ENCODE assay signal across 17 cellular contexts in the genomic region with DNA sequence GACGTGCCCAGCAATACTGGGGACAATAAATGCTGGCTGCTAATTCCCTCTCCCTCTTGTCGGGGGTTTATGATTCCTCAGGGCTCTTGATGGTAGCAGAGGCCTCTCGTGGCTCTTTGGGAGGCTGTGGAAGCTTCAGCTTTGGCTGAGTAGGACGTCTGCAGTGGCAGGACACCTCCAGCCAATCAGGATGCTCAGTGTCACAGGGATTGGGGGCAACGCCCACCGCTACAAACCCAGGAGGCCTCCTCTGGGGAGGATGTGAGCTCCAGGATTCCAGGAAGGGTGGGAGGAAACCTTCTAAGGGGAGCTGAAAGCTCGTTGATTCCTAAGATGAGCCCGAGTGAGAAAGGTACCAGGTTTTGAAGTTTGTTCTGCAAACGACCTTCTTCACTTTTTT. TPM values are rescaled to one million over a fixed set of nuclear protein-coding genes. Genes with fewer than 3 reads are reported as not detected.
A peak's percentile ranks its signal among the peaks of the same experiment; 100 is the strongest.
DNase-seq lines count a peak whose midpoint lies in the region; ATAC-seq and TF ChIP-seq lines count a peak whose summit lies in the region.
"Had no signal": no experiment of that assay in that cellular context is flagged by ENCODE, and none has a peak within 500 bp of the region (broad histone marks: within the 10 kb centered on the region; RNA-seq: fewer than 3 reads in every experiment).

No MANE protein-coding gene starts in this region.

- H2BK12ac ChIP-seq in mesenchymal stem cell (ENCODE audit: low read length in 2 of 2) = no peak overlapping the region

- H2BK120ac ChIP-seq in mesenchymal stem cell (ENCODE audit: low read depth, low read length) = no peak overlapping the region

- H3K4me3 Mint-ChIP-seq in WTC11 (no peak overlapping the region), natural killer cell (no peak overlapping the region), T-helper 17 cell (no peak overlapping the region)
- H3K4me3 Mint-ChIP-seq: CD4-positive, CD25-positive, alpha-beta regulatory T cell; HFFc6 had no signal

- no peak overlapping the region for H3K18ac ChIP-seq in mesenchymal stem cell (ENCODE audit: low read depth in 1 of 2, low read length in 2 of 2)

- no peak overlapping the region for H2BK15ac ChIP-seq in mesenchymal stem cell (ENCODE audit: low read depth, poor library complexity, severe bottlenecking)

- CTCF ChIA-PET in WTC11 (lab: Charles Lee) = interaction anchor here (0.8 to 1.9 kb wide), 6 partner anchors 8 to 229 kb away, joined by 3 to 9 read pairs (median 3); partner anchors contain the start of gene SLC52A3

- ATAC-seq in WTC11 = peak; percentile 93
- no peak for ATAC-seq in natural killer cell
- no peak for ATAC-seq in T-helper 17 cell
- ATAC-seq: HepG2 had no signal

- H2BK5ac ChIP-seq in mesenchymal stem cell (ENCODE audit: low read depth, low read length, poor library complexity, severe bottlenecking) = no peak overlapping the region

- H4K8ac ChIP-seq in mesenchymal stem cell (ENCODE audit: low read length) = no peak overlapping the region

- no peaks in the 10 kb centered on the region for H3K79me1 ChIP-seq in mesenchymal stem cell (replicated peaks; ENCODE audit: low read length, poor library complexity, severe bottlenecking)

- H3K4ac ChIP-seq in mesenchymal stem cell (ENCODE audit: low read depth in 1 of 2, low read length in 2 of 2) = no peak overlapping the region

- TF ChIP-seq CTCF in WTC11 (IDR thresholded peaks at IDR 0.05) = no peak
- TF ChIP-seq CTCF in GM20000 (IDR thresholded peaks at IDR 0.05; ENCODE audit: extremely low read depth, missing control alignments) = no peak
- no peak for TF ChIP-seq CTCF in natural killer cell (IDR thresholded peaks at IDR 0.05)

- no peaks in the 10 kb centered on the region for H3K9me3 ChIP-seq in T-helper 17 cell (ENCODE audit: control insufficient read depth, low read length, poor library complexity, severe bottlenecking)
- no peaks in the 10 kb centered on the region for H3K9me3 ChIP-seq in mesenchymal stem cell (ENCODE audit: control insufficient read depth, low read length)
- H3K9me3 ChIP-seq: BLaER1 had no signal

- POLR2A ChIA-PET in WTC11 (lab: Charles Lee) = no interaction called here

- H3K27ac Mint-ChIP-seq in WTC11 = no peak overlapping the region
- H3K27ac Mint-ChIP-seq in natural killer cell = no peak overlapping the region
- no peak overlapping the region for H3K27ac Mint-ChIP-seq in T-helper 17 cell
- H3K27ac Mint-ChIP-seq: CD4-positive, CD25-positive, alpha-beta regulatory T cell; HFFc6 had no signal

- H4K91ac ChIP-seq in mesenchymal stem cell (ENCODE audit: low read length) = no peak overlapping the region

- H3K4me2 ChIP-seq in mesenchymal stem cell (ENCODE audit: low read length, poor library complexity, severe bottlenecking) = no peak overlapping the region
- H3K4me2 ChIP-seq: BLaER1 had no signal

- no peaks in the 10 kb centered on the region for H3K36me3 ChIP-seq in mesenchymal stem cell (ENCODE audit: control insufficient read depth in 1 of 2, insufficient read depth in 2 of 2, low read depth in 1 of 2, low read length in 2 of 2)
- H3K36me3 ChIP-seq: BLaER1 had no signal

- no peaks in the 10 kb centered on the region for H3K27me3 Mint-ChIP-seq in WTC11 (ENCODE audit: low read depth)
- H3K27me3 Mint-ChIP-seq in natural killer cell (ENCODE audit: low read depth in 2 of 2) = peaks cover 7 to 11% of the 10 kb centered on the region in 2 donors
- H3K27me3 Mint-ChIP-seq in T-helper 17 cell = peaks cover 68% of the 10 kb centered on the region

- H2AFZ ChIP-seq in mesenchymal stem cell (ENCODE audit: low read depth, low read length) = no peak overlapping the region

- H3K27me3 ChIP-seq in mesenchymal stem cell (ENCODE audit: control insufficient read depth in 1 of 2, insufficient read depth in 1 of 2, low read length in 2 of 2) = peaks cover 12 to 58% of the 10 kb centered on the region in 2 experiments
- H3K27me3 ChIP-seq: BLaER1 had no signal

- no peak overlapping the region for H3K4me3 ChIP-seq in mesenchymal stem cell (ENCODE audit: insufficient read depth in 1 of 2, low read depth in 1 of 2, low read length in 2 of 2)
- H3K4me3 ChIP-seq: BLaER1 had no signal

- no peaks in the 10 kb centered on the region for H3K4me1 ChIP-seq in mesenchymal stem cell (ENCODE audit: control insufficient read depth, insufficient read depth, low read depth, low read length)
- H3K4me1 ChIP-seq: BLaER1 had no signal

- no peaks in the 10 kb centered on the region for H3K36me3 Mint-ChIP-seq in WTC11
- H3K36me3 Mint-ChIP-seq in natural killer cell = no peaks in the 10 kb centered on the region
- peaks cover under 1% of the 10 kb centered on the region for H3K36me3 Mint-ChIP-seq in T-helper 17 cell (ENCODE audit: low read depth)
- H3K36me3 Mint-ChIP-seq: CD4-positive, CD25-positive, alpha-beta regulatory T cell had no signal

- H3K14ac ChIP-seq in mesenchymal stem cell (ENCODE audit: low read length in 2 of 2) = no peak overlapping the region

- DNase-seq in NCI-H82 (lab: John Stamatoyannopoulos, UW) (peak; percentile 7), NCI-H82 treated with DMSO at 0.1 percent for 48 hours (lab: John Stamatoyannopoulos, UW; ENCODE audit: unreplicated experiment) (no peak), WTC11 (ENCODE audit: low spot score) (no peak), iPS-NIHi11 (ENCODE audit: low spot score) (peak; percentile 44), GM20000 (ENCODE audit: low spot score) (no peak), natural killer cell (no peak), T-helper 17 cell (no peak), mesenchymal stem cell (no peak)
- DNase-seq: AML-193; CD4-positive, CD25-positive, alpha-beta regulatory T cell; HFFc6 had no signal

- intact Hi-C loops in natural killer cell (cut with micrococcal nuclease) = no loop called here

- H3K23ac ChIP-seq in mesenchymal stem cell (ENCODE audit: low read length in 2 of 2) = no peak overlapping the region

- no peaks in the 10 kb centered on the region for H3K9me3 Mint-ChIP-seq in WTC11
- no peaks in the 10 kb centered on the region for H3K9me3 Mint-ChIP-seq in natural killer cell
- H3K9me3 Mint-ChIP-seq: HFFc6 had no signal

- H2AK5ac ChIP-seq in mesenchymal stem cell (ENCODE audit: low read length, severe bottlenecking) = no peak overlapping the region

- no peak overlapping the region for H3K27ac ChIP-seq in mesenchymal stem cell (ENCODE audit: low read length, poor library complexity, severe bottlenecking)
- H3K27ac ChIP-seq: 22Rv1, BLaER1 had no signal

- 23% methylated on average over 9 of the region's 9 CpGs for WGBS in mesenchymal stem cell

- H3K4me1 Mint-ChIP-seq in WTC11 (peaks cover 11% of the 10 kb centered on the region), natural killer cell (peaks cover 0 to 5% of the 10 kb centered on the region in 2 donors), T-helper 17 cell (peaks cover 3% of the 10 kb centered on the region)
- H3K4me1 Mint-ChIP-seq: CD4-positive, CD25-positive, alpha-beta regulatory T cell had no signal

- no peak overlapping the region for H3K9ac ChIP-seq in mesenchymal stem cell (ENCODE audit: low read length)
- H3K9ac ChIP-seq: BLaER1 had no signal

TF ChIP-seq in WTC11, 78 proteins besides CTCF, POLR2A, EP300 and RAD21:
- no peak for TF ChIP-seq SMAD4 (CRISPR knock-in tag; IDR thresholded peaks at IDR 0.05)
- TF ChIP-seq NFYB (CRISPR knock-in tag; conservative IDR thresholded peaks at IDR 0.05; ENCODE audit: low read depth) = peak; percentile 29; the same call in 1 of the 2 replicates
- TF ChIP-seq, protein P1, sequence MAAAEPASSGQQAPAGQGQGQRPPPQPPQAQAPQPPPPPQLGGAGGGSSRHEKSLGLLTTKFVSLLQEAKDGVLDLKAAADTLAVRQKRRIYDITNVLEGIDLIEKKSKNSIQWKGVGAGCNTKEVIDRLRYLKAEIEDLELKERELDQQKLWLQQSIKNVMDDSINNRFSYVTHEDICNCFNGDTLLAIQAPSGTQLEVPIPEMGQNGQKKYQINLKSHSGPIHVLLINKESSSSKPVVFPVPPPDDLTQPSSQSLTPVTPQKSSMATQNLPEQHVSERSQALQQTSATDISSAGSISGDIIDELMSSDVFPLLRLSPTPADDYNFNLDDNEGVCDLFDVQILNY (CRISPR knock-in tag; IDR thresholded peaks at IDR 0.05) = no peak
- TF ChIP-seq USF2 (CRISPR knock-in tag; IDR thresholded peaks at IDR 0.05) = no peak
TF ChIP-seq in WTC11: peak in this region for 1.

RNA-seq across cellular contexts. Expression of gene RSPO4, which starts 19.4 kb away (rescaled TPM):
- total RNA-seq in WTC11 (2021) = 4.5 to 9.0 TPM (median 8.5 TPM) in 3 replicates
- total RNA-seq in natural killer cell = under 1 TPM; 0.09 to 0.70 (median 0.53) TPM
- not detected for total RNA-seq in T-helper 17 cell
- not detected for polyA plus RNA-seq in mesenchymal stem cell (2013, experiment 1 of 2)
- polyA plus RNA-seq in mesenchymal stem cell (2013, experiment 2 of 2) = not detected
- total RNA-seq: Daoy, G401, H4, HepG2, HFFc6 had no signal
- polyA plus RNA-seq: CD4-positive, CD25-positive, alpha-beta regulatory T cell; HepG2 had no signal

Comparison
In these comparisons a context has a peak if more than half of its experiments do, and no peak if none do; other contexts are left out.
1. DNase-seq: peak in NCI-H82 (single experiment) and iPS-NIHi11 (single experiment); none in NCI-H82 treated with DMSO at 0.1 percent for 48 hours (single experiment), WTC11 (single experiment), GM20000 (single experiment), natural killer cell (single experiment), T-helper 17 cell (0 of 3) and mesenchymal stem cell (single experiment).